Comparison of ENCODE assay signal across 1 cellular context in the genomic region with DNA sequence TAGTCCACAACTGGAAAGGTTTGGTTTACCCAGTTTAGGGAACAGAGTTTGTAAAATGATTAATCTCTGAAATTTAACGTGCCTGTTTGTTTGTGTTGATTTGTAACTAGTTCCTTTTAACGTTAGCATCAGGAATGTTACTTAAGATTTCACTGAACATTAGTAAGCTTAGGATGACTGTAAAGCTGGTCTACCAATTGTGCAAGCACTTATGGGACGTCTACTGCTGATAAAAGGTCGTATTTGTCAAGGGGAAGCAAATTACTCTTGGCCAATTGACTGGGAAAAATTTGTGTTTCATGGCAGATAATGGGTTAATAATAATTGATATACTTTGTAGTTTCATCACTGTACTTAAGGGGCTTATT.
TF ChIP-seq lines count a peak whose summit lies in the region.

No MANE protein-coding gene starts in this region.

TF ChIP-seq in K562, 482 proteins besides CTCF, POLR2A, EP300 and RAD21:
- TF ChIP-seq, protein P1, sequence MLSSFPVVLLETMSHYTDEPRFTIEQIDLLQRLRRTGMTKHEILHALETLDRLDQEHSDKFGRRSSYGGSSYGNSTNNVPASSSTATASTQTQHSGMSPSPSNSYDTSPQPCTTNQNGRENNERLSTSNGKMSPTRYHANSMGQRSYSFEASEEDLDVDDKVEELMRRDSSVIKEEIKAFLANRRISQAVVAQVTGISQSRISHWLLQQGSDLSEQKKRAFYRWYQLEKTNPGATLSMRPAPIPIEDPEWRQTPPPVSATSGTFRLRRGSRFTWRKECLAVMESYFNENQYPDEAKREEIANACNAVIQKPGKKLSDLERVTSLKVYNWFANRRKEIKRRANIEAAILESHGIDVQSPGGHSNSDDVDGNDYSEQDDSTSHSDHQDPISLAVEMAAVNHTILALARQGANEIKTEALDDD (IDR thresholded peaks at IDR 0.05) = peak; percentile 45; the same call in 1 of the 2 replicates
- TF ChIP-seq DACH1 (IDR thresholded peaks at IDR 0.05; ENCODE audit: partially characterized antibody) (peak; percentile 28), TEAD4 (IDR thresholded peaks at IDR 0.05; ENCODE audit: low read length) (0 out of 2 replicates have a peak, but pooled peaks have one; percentile 18), TEAD4 (CRISPR knock-in tag; IDR thresholded peaks at IDR 0.05; ENCODE audit: borderline replicate concordance) (no peak), CEBPB (tag; IDR thresholded peaks at IDR 0.05) (peak; percentile 85), CEBPG (CRISPR knock-in tag; IDR thresholded peaks at IDR 0.05) (peak; percentile 42; the same call in 1 of the 2 replicates), CEBPG (tag; conservative IDR thresholded peaks at IDR 0.05 in 1 of 2, IDR thresholded peaks at IDR 0.05 in 1 of 2) (peak; percentile 54 to 76; a peak in 3 of 4 replicates), ZNF584 (CRISPR knock-in tag; IDR thresholded peaks at IDR 0.05; ENCODE audit: low read depth) (no peak), LEF1 (IDR thresholded peaks at IDR 0.05) (0 out of 2 replicates have a peak, but pooled peaks have one; percentile 15), JUND (IDR thresholded peaks at IDR 0.05; ENCODE audit: borderline replicate concordance, low read depth, low read length) (no peak), JUND (tag; IDR thresholded peaks at IDR 0.05; ENCODE audit: borderline replicate concordance, low read depth, low read length) (no peak)
- TF ChIP-seq, protein P2, sequence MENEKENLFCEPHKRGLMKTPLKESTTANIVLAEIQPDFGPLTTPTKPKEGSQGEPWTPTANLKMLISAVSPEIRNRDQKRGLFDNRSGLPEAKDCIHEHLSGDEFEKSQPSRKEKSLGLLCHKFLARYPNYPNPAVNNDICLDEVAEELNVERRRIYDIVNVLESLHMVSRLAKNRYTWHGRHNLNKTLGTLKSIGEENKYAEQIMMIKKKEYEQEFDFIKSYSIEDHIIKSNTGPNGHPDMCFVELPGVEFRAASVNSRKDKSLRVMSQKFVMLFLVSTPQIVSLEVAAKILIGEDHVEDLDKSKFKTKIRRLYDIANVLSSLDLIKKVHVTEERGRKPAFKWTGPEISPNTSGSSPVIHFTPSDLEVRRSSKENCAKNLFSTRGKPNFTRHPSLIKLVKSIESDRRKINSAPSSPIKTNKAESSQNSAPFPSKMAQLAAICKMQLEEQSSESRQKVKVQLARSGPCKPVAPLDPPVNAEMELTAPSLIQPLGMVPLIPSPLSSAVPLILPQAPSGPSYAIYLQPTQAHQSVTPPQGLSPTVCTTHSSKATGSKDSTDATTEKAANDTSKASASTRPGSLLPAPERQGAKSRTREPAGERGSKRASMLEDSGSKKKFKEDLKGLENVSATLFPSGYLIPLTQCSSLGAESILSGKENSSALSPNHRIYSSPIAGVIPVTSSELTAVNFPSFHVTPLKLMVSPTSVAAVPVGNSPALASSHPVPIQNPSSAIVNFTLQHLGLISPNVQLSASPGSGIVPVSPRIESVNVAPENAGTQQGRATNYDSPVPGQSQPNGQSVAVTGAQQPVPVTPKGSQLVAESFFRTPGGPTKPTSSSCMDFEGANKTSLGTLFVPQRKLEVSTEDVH (IDR thresholded peaks at IDR 0.05; ENCODE audit: low read depth, partially characterized antibody) = peak; percentile 15
